Comparison of ENCODE assay signal across 9 cellular contexts in genomic region chr1:208159542-208160258, GRCh38.
DNase-seq lines count a peak whose midpoint lies in the region; ATAC-seq, FAIRE-seq and TF ChIP-seq lines count a peak whose summit lies in the region.
"Had no signal": no experiment of that assay in that cellular context is flagged by ENCODE, and none has a peak within 500 bp of the region (broad histone marks: within the 10 kb centered on the region; RNA-seq: fewer than 3 reads in every experiment).

No MANE protein-coding gene starts in this region.

- H2AFZ ChIP-seq in ACC112 (ENCODE audit: low read length, unreplicated experiment) = no peak overlapping the region

- ATAC-seq in left lobe of liver (no peak), HG02642 (IDR thresholded peaks at IDR 0.05; ENCODE audit: poor library complexity, unreplicated experiment) (no peak)

- peaks cover 29% of the 10 kb centered on the region for H3K4me1 ChIP-seq in ACC112 (ENCODE audit: control insufficient read depth, insufficient read depth, low read length, unreplicated experiment)
- peaks cover 56% of the 10 kb centered on the region for H3K4me1 ChIP-seq in HUES6 (ENCODE audit: control insufficient read depth, insufficient read depth, low read length)
- peaks cover 42 to 75% of the 10 kb centered on the region in 2 donors for H3K4me1 ChIP-seq in muscle layer of duodenum (ENCODE audit: control insufficient read depth in 1 of 2, insufficient read depth in 2 of 2, low read length in 2 of 2)

- DNase-seq in coronary artery (ENCODE audit: low spot score) (no peak), GM12892 (ENCODE audit: insufficient read length) (no peak), left lobe of liver (ENCODE audit: low spot score) (no peak), NAMALWA (ENCODE audit: low spot score) (no peak)
- DNase-seq: T-helper 9 cell had no signal

- TF ChIP-seq POLR2A in GM12892 (IDR thresholded peaks at IDR 0.05; ENCODE audit: low read depth, low read length) = no peak

- H3K27me3 ChIP-seq in ACC112 (ENCODE audit: insufficient read depth, low read length) (no peaks in the 10 kb centered on the region), HUES6 (ENCODE audit: control insufficient read depth, insufficient read depth, low read length) (peaks cover 12% of the 10 kb centered on the region; the same call in 1 of the 2 replicates), muscle layer of duodenum (ENCODE audit: low read depth, low read length) (no peaks in the 10 kb centered on the region)

- H3K4me3 ChIP-seq in ACC112 (ENCODE audit: low read depth, low read length) (no peak overlapping the region), HUES6 (ENCODE audit: low read depth, low read length) (no peak overlapping the region), coronary artery (peak overlapping the region; percentile 7), muscle layer of duodenum (ENCODE audit: low read depth in 1 of 2, low read length in 2 of 2) (no peak overlapping the region)

- peak overlapping the region; percentile 8 for H3K9ac ChIP-seq in HUES6 (ENCODE audit: low read length)

- no peak for FAIRE-seq in GM12892 (lab: Jason Lieb, UNC)

- H3K9me3 ChIP-seq in HUES6 (ENCODE audit: control insufficient read depth, insufficient read depth, low read depth, low read length) (no peaks in the 10 kb centered on the region), muscle layer of duodenum (ENCODE audit: control insufficient read depth in 1 of 2, low read length in 2 of 2) (no peaks in the 10 kb centered on the region)

- H3K36me3 ChIP-seq in ACC112 (ENCODE audit: insufficient read depth, low read length) (no peaks in the 10 kb centered on the region), HUES6 (ENCODE audit: control insufficient read depth, insufficient read depth, low read length) (no peaks in the 10 kb centered on the region), muscle layer of duodenum (ENCODE audit: control insufficient read depth in 1 of 2, insufficient read depth in 2 of 2, low read length in 2 of 2) (no peaks in the 10 kb centered on the region)

- peak overlapping the region; percentile 20; the same call in 1 of the 2 replicates for H3K27ac ChIP-seq in ACC112 (ENCODE audit: low read depth, low read length)
- no peak overlapping the region for H3K27ac ChIP-seq in HUES6 (ENCODE audit: low read depth, low read length)
- H3K27ac ChIP-seq in coronary artery = peak overlapping the region; percentile 11 to 72
- H3K27ac ChIP-seq in muscle layer of duodenum (ENCODE audit: low read length) = peak overlapping the region; percentile 60

- H3K79me2 ChIP-seq in ACC112 (ENCODE audit: control insufficient read depth, insufficient read depth, low read length, unreplicated experiment) = peaks cover 24% of the 10 kb centered on the region

- no peak for TF ChIP-seq CTCF in coronary artery (IDR thresholded peaks at IDR 0.05)
